In genomic region chr13:102373221-102373620, GRCh38 we compare ENCODE assay signal across 40 cellular contexts. TPM values are rescaled to one million over a fixed set of nuclear protein-coding genes. Genes with fewer than 3 reads are reported as not detected.
"Had no signal": no experiment of that assay in that cellular context is flagged by ENCODE, and none has a peak within 500 bp of the region (broad histone marks: within the 10 kb centered on the region; RNA-seq: fewer than 3 reads in every experiment).

No MANE protein-coding gene starts in this region.

- H3K27ac ChIP-seq: adrenal gland, ascending aorta, body of pancreas, brain microvascular endothelial cell, breast epithelium, cardiac muscle cell had no signal

- H3K36me3 Mint-ChIP-seq: activated naive CD4-positive, alpha-beta T cell treated with anti-CD3 and anti-CD28 coated beads, Interleukin-2, amount 10 ng/mL, durations not matched to agents 7 days and 5 days; activated naive CD4-positive, alpha-beta T cell treated with anti-CD3 and anti-CD28 coated beads, Interleukin-2, amount 50 U/mL, for 24 hours; activated naive CD4-positive, alpha-beta T cell treated with anti-CD3 and anti-CD28 coated beads, Interleukin-2, amount 50 U/mL, for 72 hours; activated naive CD8-positive, alpha-beta T cell; activated naive CD8-positive, alpha-beta T cell treated with anti-CD3 and anti-CD28 coated beads for 36 hours; activated naive CD8-positive, alpha-beta T cell treated with anti-CD3 and anti-CD28 coated beads, Interleukin-2, amount 10 ng/mL, durations not matched to agents 7 days and 5 days; brain had no signal

- H3K4me3 Mint-ChIP-seq: activated naive CD4-positive, alpha-beta T cell treated with anti-CD3 and anti-CD28 coated beads for 36 hours; activated naive CD4-positive, alpha-beta T cell treated with anti-CD3 and anti-CD28 coated beads, Interleukin-2, amount 10 ng/mL, durations not matched to agents 7 days and 5 days; activated naive CD4-positive, alpha-beta T cell treated with anti-CD3 and anti-CD28 coated beads, Interleukin-2, amount 50 U/mL, for 24 hours; activated naive CD8-positive, alpha-beta T cell; activated naive CD8-positive, alpha-beta T cell treated with anti-CD3 and anti-CD28 coated beads for 36 hours; activated naive CD8-positive, alpha-beta T cell treated with anti-CD3 and anti-CD28 coated beads, Interleukin-2, amount 10 ng/mL, durations not matched to agents 7 days and 5 days; activated naive CD8-positive, alpha-beta T cell treated with anti-CD3 and anti-CD28 coated beads, Interleukin-2, amount 50 U/mL, for 24 hours; activated T-cell treated with anti-CD3 and anti-CD28 coated beads, Interleukin-2, amount 50 U/mL, for 24 hours; activated T-cell treated with anti-CD3 and anti-CD28 coated beads, Interleukin-2, amount 50 U/mL, for 4 hours; activated T-cell treated with anti-CD3 and anti-CD28 coated beads, Interleukin-2, amount 50 U/mL, for 72 hours; activated T-helper 1 cell treated with anti-CD3 and anti-CD28 coated beads, Interleukin-12 subunit alpha, Interleukin-12 subunit beta, Interleukin-2, Interleukin-4 antibody, amounts not matched to agents 30 ng/mL and 10 ng/mL and 1 ng/mL, durations not matched to agents 14 hours and 24 hours and 36 hours; activated T-helper 17 cell treated with anti-CD3 and anti-CD28 coated beads, Interleukin-2, amount 50 U/mL, for 72 hours; brain; central memory CD8-positive, alpha-beta T cell had no signal

- DNase-seq: activated effector memory CD4-positive, alpha-beta T cell treated with anti-CD3 and anti-CD28 coated beads, Interleukin-2, amount 50 U/mL, for 16 hours; activated effector memory CD4-positive, alpha-beta T cell treated with Interleukin-2 at 50 U/mL for 16 hours; activated gamma-delta T cell; activated gamma-delta T cell treated with Interleukin-2 at 50 U/mL for 16 hours; activated naive CD4-positive, alpha-beta T cell; activated naive CD4-positive, alpha-beta T cell treated with anti-CD3 and anti-CD28 coated beads for 36 hours; activated naive CD4-positive, alpha-beta T cell treated with anti-CD3 and anti-CD28 coated beads, Interleukin-2, amount 10 ng/mL, durations not matched to agents 7 days and 5 days; activated naive CD4-positive, alpha-beta T cell treated with anti-CD3 and anti-CD28 coated beads, Interleukin-2, amount 50 U/mL, for 16 hours; activated naive CD4-positive, alpha-beta T cell treated with Interleukin-2 at 50 U/mL for 16 hours; activated naive CD8-positive, alpha-beta T cell treated with anti-CD3 and anti-CD28 coated beads for 36 hours; activated naive CD8-positive, alpha-beta T cell treated with anti-CD3 and anti-CD28 coated beads, Interleukin-2, amount 10 ng/mL, durations not matched to agents 7 days and 5 days; activated naive CD8-positive, alpha-beta T cell treated with anti-CD3 and anti-CD28 coated beads, Interleukin-2, amount 50 U/mL, for 24 hours; activated T-cell treated with anti-CD3 and anti-CD28 coated beads for 4 hours; activated T-cell treated with anti-CD3 and anti-CD28 coated beads, Interleukin-2, amount 50 U/mL, for 1 hour; activated T-cell treated with anti-CD3 and anti-CD28 coated beads, Interleukin-2, amount 50 U/mL, for 24 hours; activated T-cell treated with anti-CD3 and anti-CD28 coated beads, Interleukin-2, amount 50 U/mL, for 4 hours; activated T-cell treated with anti-CD3 and anti-CD28 coated beads, Interleukin-2, amount 50 U/mL, for 48 hours; activated T-cell treated with anti-CD3 and anti-CD28 coated beads, Interleukin-2, amount 50 U/mL, for 72 hours; adrenal gland; amniotic stem cell; amygdala; anterior cingulate cortex; aorta; body of pancreas; brain microvascular endothelial cell; caudate nucleus; central memory CD4-positive, alpha-beta T cell; cerebellar nuclear complex had no signal

- H3K27me3 ChIP-seq: adrenal gland, ascending aorta, body of pancreas, brain microvascular endothelial cell, breast epithelium, cardiac muscle cell had no signal

- H3K4me3 ChIP-seq: adrenal gland, ascending aorta, body of pancreas, breast epithelium, cardiac muscle cell had no signal

- H3K9me3 Mint-ChIP-seq: activated naive CD4-positive, alpha-beta T cell treated with anti-CD3 and anti-CD28 coated beads for 36 hours; activated naive CD4-positive, alpha-beta T cell treated with anti-CD3 and anti-CD28 coated beads, Interleukin-2, amount 10 ng/mL, durations not matched to agents 7 days and 5 days; activated naive CD4-positive, alpha-beta T cell treated with anti-CD3 and anti-CD28 coated beads, Interleukin-2, amount 50 U/mL, for 24 hours; activated naive CD4-positive, alpha-beta T cell treated with anti-CD3 and anti-CD28 coated beads, Interleukin-2, amount 50 U/mL, for 72 hours; activated naive CD8-positive, alpha-beta T cell treated with anti-CD3 and anti-CD28 coated beads for 36 hours; activated naive CD8-positive, alpha-beta T cell treated with anti-CD3 and anti-CD28 coated beads, Interleukin-2, amount 10 ng/mL, durations not matched to agents 7 days and 5 days; activated naive CD8-positive, alpha-beta T cell treated with anti-CD3 and anti-CD28 coated beads, Interleukin-2, amount 50 U/mL, for 24 hours; activated T-cell treated with anti-CD3 and anti-CD28 coated beads, Interleukin-2, amount 50 U/mL, for 24 hours; activated T-cell treated with anti-CD3 and anti-CD28 coated beads, Interleukin-2, amount 50 U/mL, for 4 hours; activated T-cell treated with anti-CD3 and anti-CD28 coated beads, Interleukin-2, amount 50 U/mL, for 72 hours; activated T-helper 1 cell treated with anti-CD3 and anti-CD28 coated beads, Interleukin-12 subunit alpha, Interleukin-12 subunit beta, Interleukin-2, Interleukin-4 antibody, amounts not matched to agents 30 ng/mL and 10 ng/mL and 1 ng/mL, durations not matched to agents 14 hours and 24 hours and 36 hours; activated T-helper 17 cell treated with anti-CD3 and anti-CD28 coated beads, Interleukin-2, amount 50 U/mL, for 72 hours; activated T-helper 2 cell treated with anti-CD3 and anti-CD28 coated beads, Interferon-gamma antibody, Interleukin-2, Interleukin-4, amounts not matched to agents 10 μg/mL and 5 μg/mL and 100 μg/mL, durations not matched to agents 14 hours and 24 hours and 36 hours; brain; central memory CD8-positive, alpha-beta T cell had no signal

- H3K4me1 ChIP-seq: adrenal gland, ascending aorta, body of pancreas, breast epithelium had no signal

- H3K27me3 Mint-ChIP-seq: activated naive CD4-positive, alpha-beta T cell treated with anti-CD3 and anti-CD28 coated beads, Interleukin-2, amount 10 ng/mL, durations not matched to agents 7 days and 5 days; activated naive CD4-positive, alpha-beta T cell treated with anti-CD3 and anti-CD28 coated beads, Interleukin-2, amount 50 U/mL, for 24 hours; activated naive CD8-positive, alpha-beta T cell treated with anti-CD3 and anti-CD28 coated beads for 36 hours; activated naive CD8-positive, alpha-beta T cell treated with anti-CD3 and anti-CD28 coated beads, Interleukin-2, amount 10 ng/mL, durations not matched to agents 7 days and 5 days; activated naive CD8-positive, alpha-beta T cell treated with anti-CD3 and anti-CD28 coated beads, Interleukin-2, amount 50 U/mL, for 24 hours; activated T-cell treated with anti-CD3 and anti-CD28 coated beads, Interleukin-2, amount 50 U/mL, for 24 hours; brain; central memory CD8-positive, alpha-beta T cell had no signal

- FAIRE-seq: astrocyte had no signal

- H3K27ac Mint-ChIP-seq: activated naive CD4-positive, alpha-beta T cell treated with anti-CD3 and anti-CD28 coated beads for 36 hours; activated naive CD4-positive, alpha-beta T cell treated with anti-CD3 and anti-CD28 coated beads, Interleukin-2, amount 10 ng/mL, durations not matched to agents 7 days and 5 days; activated naive CD4-positive, alpha-beta T cell treated with anti-CD3 and anti-CD28 coated beads, Interleukin-2, amount 50 U/mL, for 24 hours; activated naive CD4-positive, alpha-beta T cell treated with anti-CD3 and anti-CD28 coated beads, Interleukin-2, amount 50 U/mL, for 72 hours; activated naive CD8-positive, alpha-beta T cell; activated naive CD8-positive, alpha-beta T cell treated with anti-CD3 and anti-CD28 coated beads for 36 hours; activated naive CD8-positive, alpha-beta T cell treated with anti-CD3 and anti-CD28 coated beads, Interleukin-2, amount 10 ng/mL, durations not matched to agents 7 days and 5 days; activated naive CD8-positive, alpha-beta T cell treated with anti-CD3 and anti-CD28 coated beads, Interleukin-2, amount 50 U/mL, for 24 hours; activated T-cell treated with anti-CD3 and anti-CD28 coated beads, Interleukin-2, amount 50 U/mL, for 24 hours; activated T-cell treated with anti-CD3 and anti-CD28 coated beads, Interleukin-2, amount 50 U/mL, for 72 hours; activated T-helper 1 cell treated with anti-CD3 and anti-CD28 coated beads, Interleukin-12 subunit alpha, Interleukin-12 subunit beta, Interleukin-2, Interleukin-4 antibody, amounts not matched to agents 30 ng/mL and 10 ng/mL and 1 ng/mL, durations not matched to agents 14 hours and 24 hours and 36 hours; activated T-helper 17 cell treated with anti-CD3 and anti-CD28 coated beads, Interleukin-2, amount 50 U/mL, for 72 hours; activated T-helper 2 cell treated with anti-CD3 and anti-CD28 coated beads, Interferon-gamma antibody, Interleukin-2, Interleukin-4, amounts not matched to agents 10 μg/mL and 5 μg/mL and 100 μg/mL, durations not matched to agents 14 hours and 24 hours and 36 hours; brain had no signal

- H3K36me3 ChIP-seq: adrenal gland, ascending aorta, brain microvascular endothelial cell, breast epithelium, cardiac muscle cell had no signal

- H3K4me1 Mint-ChIP-seq: activated naive CD4-positive, alpha-beta T cell treated with anti-CD3 and anti-CD28 coated beads, Interleukin-2, amount 10 ng/mL, durations not matched to agents 7 days and 5 days; activated naive CD4-positive, alpha-beta T cell treated with anti-CD3 and anti-CD28 coated beads, Interleukin-2, amount 50 U/mL, for 24 hours; activated naive CD8-positive, alpha-beta T cell treated with anti-CD3 and anti-CD28 coated beads for 36 hours; activated naive CD8-positive, alpha-beta T cell treated with anti-CD3 and anti-CD28 coated beads, Interleukin-2, amount 10 ng/mL, durations not matched to agents 7 days and 5 days; activated naive CD8-positive, alpha-beta T cell treated with anti-CD3 and anti-CD28 coated beads, Interleukin-2, amount 50 U/mL, for 24 hours; activated T-helper 17 cell treated with anti-CD3 and anti-CD28 coated beads, Interleukin-2, amount 50 U/mL, for 72 hours; central memory CD8-positive, alpha-beta T cell had no signal

- H3K9me3 ChIP-seq: adrenal gland, ascending aorta, body of pancreas, breast epithelium had no signal

- ATAC-seq: activated naive CD4-positive, alpha-beta T cell treated with anti-CD3 and anti-CD28 coated beads, Interleukin-2, amount 50 U/mL, for 72 hours; activated naive CD8-positive, alpha-beta T cell treated with anti-CD3 and anti-CD28 coated beads, Interleukin-2, amount 50 U/mL, for 24 hours; activated T-cell treated with anti-CD3 and anti-CD28 coated beads, Interleukin-2, amount 50 U/mL, for 4 hours; activated T-cell treated with anti-CD3 and anti-CD28 coated beads, Interleukin-2, amount 50 U/mL, for 72 hours; activated T-helper 17 cell treated with anti-CD3 and anti-CD28 coated beads, Interleukin-2, amount 50 U/mL, for 72 hours; body of pancreas had no signal

RNA-seq across cellular contexts. Expression of gene FGF14, which starts 28.6 kb away (rescaled TPM):
- total RNA-seq: activated naive CD4-positive, alpha-beta T cell treated with anti-CD3 and anti-CD28 coated beads for 36 hours; activated naive CD4-positive, alpha-beta T cell treated with anti-CD3 and anti-CD28 coated beads, Interleukin-2, amount 50 U/mL, for 72 hours; activated naive CD8-positive, alpha-beta T cell treated with anti-CD3 and anti-CD28 coated beads for 36 hours; activated T-cell treated with anti-CD3 and anti-CD28 coated beads, Interleukin-2, amount 50 U/mL, for 4 hours; activated T-helper 1 cell treated with anti-CD3 and anti-CD28 coated beads, Interleukin-12 subunit alpha, Interleukin-12 subunit beta, Interleukin-2, Interleukin-4 antibody, amounts not matched to agents 30 ng/mL and 10 ng/mL and 1 ng/mL, durations not matched to agents 14 hours and 24 hours and 36 hours; activated T-helper 17 cell treated with anti-CD3 and anti-CD28 coated beads, Interleukin-2, amount 50 U/mL, for 72 hours; activated T-helper 2 cell treated with anti-CD3 and anti-CD28 coated beads, Interferon-gamma antibody, Interleukin-2, Interleukin-4, amounts not matched to agents 10 μg/mL and 5 μg/mL and 100 μg/mL, durations not matched to agents 14 hours and 24 hours and 36 hours; ascending aorta; cardiac muscle cell had no signal
- polyA plus RNA-seq: cardiac muscle cell had no signal
